In the genomic region with DNA sequence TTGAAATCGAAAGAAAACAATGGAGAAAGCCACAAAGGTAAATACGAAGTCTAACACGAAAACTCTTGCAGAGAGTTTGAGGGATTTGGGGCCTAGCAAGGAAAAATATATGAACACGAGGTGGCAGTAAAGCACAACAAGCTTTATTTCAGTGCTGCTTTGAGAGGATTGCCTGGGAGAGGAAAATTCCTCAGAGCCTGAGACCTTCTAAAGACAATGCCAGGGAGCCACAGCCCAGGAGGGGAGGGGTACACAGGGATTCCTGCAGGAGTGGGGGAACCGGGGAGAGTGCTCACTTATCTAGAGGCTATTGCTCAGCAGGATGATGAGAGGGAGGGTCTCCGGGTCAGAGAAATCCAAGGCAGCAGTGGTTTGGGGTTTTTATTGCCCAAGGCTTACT, we compare ENCODE assay signal across 7 cellular contexts.
A peak's percentile ranks its signal among the peaks of the same experiment; 100 is the strongest.
DNase-seq lines count a peak whose midpoint lies in the region; ATAC-seq and TF ChIP-seq lines count a peak whose summit lies in the region.

No MANE protein-coding gene starts in this region.

- DNase-seq in GM06990 (ENCODE audit: extremely low read depth, insufficient read length) = no peak
- DNase-seq in MV-4-11 (lab: John Stamatoyannopoulos, UW) = peak; percentile 51
- DNase-seq in SW480 (ENCODE audit: low spot score) = peak; percentile 66
- peak; percentile 22 for DNase-seq in iris pigment epithelial cell (ENCODE audit: low read depth)
- no peak for DNase-seq in T-helper 2 cell treated with Interferon-gamma antibody and Interleukin-4, amounts not matched to agents 5 μg/mL and 100 μg/mL, for 36 hours (ENCODE audit: low spot score)
- DNase-seq in mesenteric fat pad (ENCODE audit: low spot score) = no peak

- H3K27me3 Mint-ChIP-seq in T-helper 2 cell treated with Interferon-gamma antibody and Interleukin-4, amounts not matched to agents 5 μg/mL and 100 μg/mL, for 36 hours (ENCODE audit: low read depth) = no peaks in the 10 kb centered on the region

- no peak overlapping the region for H3K4me3 ChIP-seq in GM06990 (replicated peaks; ENCODE audit: low read depth, low read length)

- no peak for ATAC-seq in HG03175 (IDR thresholded peaks at IDR 0.05; ENCODE audit: unreplicated experiment)

- H3K36me3 Mint-ChIP-seq in T-helper 2 cell treated with Interferon-gamma antibody and Interleukin-4, amounts not matched to agents 5 μg/mL and 100 μg/mL, for 36 hours (ENCODE audit: low read depth) = no peaks in the 10 kb centered on the region

- H3K27me3 ChIP-seq in GM06990 (replicated peaks; ENCODE audit: control insufficient read depth, insufficient read depth, low read length) = no peaks in the 10 kb centered on the region

- H3K9me3 Mint-ChIP-seq in T-helper 2 cell treated with Interferon-gamma antibody and Interleukin-4, amounts not matched to agents 5 μg/mL and 100 μg/mL, for 36 hours = no peaks in the 10 kb centered on the region

- H3K27ac Mint-ChIP-seq in T-helper 2 cell treated with Interferon-gamma antibody and Interleukin-4, amounts not matched to agents 5 μg/mL and 100 μg/mL, for 36 hours = no peak overlapping the region

- peak; percentile 43 for TF ChIP-seq CTCF in GM06990 (IDR thresholded peaks at IDR 0.05; ENCODE audit: insufficient read depth, low read length, poor library complexity, severe bottlenecking)

- no peaks in the 10 kb centered on the region for H3K36me3 ChIP-seq in GM06990 (ENCODE audit: control insufficient read depth, insufficient read depth, low read length)

- no peaks in the 10 kb centered on the region for H3K4me1 Mint-ChIP-seq in T-helper 2 cell treated with Interferon-gamma antibody and Interleukin-4, amounts not matched to agents 5 μg/mL and 100 μg/mL, for 36 hours (ENCODE audit: low read depth)

- no peak overlapping the region for H3K4me3 Mint-ChIP-seq in T-helper 2 cell treated with Interferon-gamma antibody and Interleukin-4, amounts not matched to agents 5 μg/mL and 100 μg/mL, for 36 hours

Comparison
In these comparisons a context has a peak if more than half of its experiments do, and no peak if none do; other contexts are left out.
1. DNase-seq: peak in MV-4-11 (single experiment), SW480 (single experiment) and iris pigment epithelial cell (single experiment); none in GM06990 (single experiment), T-helper 2 cell treated with Interferon-gamma antibody and Interleukin-4, amounts not matched to agents 5 μg/mL and 100 μg/mL, for 36 hours (single experiment) and mesenteric fat pad (single experiment).